ENCODE assay signal across 8 cellular contexts in the genomic region with DNA sequence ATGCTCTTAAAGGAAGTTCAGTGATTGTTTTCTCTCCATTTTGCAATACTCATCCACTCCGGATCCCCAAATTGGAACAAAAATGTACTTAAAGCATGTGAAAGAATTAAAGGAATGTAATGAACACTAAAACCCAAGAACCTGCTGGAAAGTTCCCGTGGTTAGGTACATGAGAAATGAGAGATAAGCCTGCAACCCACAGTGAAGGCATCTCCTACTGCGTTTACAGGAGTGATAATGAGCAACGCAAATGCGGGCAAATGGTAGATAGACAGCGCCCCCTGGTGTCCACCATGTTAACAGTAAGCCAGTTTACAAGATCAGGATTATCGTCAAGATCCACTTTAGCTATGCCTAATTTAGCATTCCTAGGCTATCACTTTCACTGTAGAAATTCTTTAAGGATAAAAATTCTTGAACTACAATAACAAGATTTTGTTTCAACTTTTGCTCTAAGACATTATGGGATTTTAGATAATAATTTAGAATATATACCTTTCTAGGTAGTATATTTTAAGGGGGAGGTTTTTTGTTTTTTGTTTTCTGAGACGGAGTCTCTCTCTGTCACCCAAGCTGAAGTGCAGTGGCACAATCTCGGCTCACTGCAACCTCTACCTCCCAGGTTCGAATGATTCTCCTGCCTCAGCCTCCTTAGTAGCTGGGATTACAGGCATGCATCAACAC. TPM values are rescaled to one million over a fixed set of nuclear protein-coding genes. Genes with fewer than 3 reads are reported as not detected.
DNase-seq lines count a peak whose midpoint lies in the region; ATAC-seq and TF ChIP-seq lines count a peak whose summit lies in the region.

No MANE protein-coding gene starts in this region.

- no peak overlapping the region for H3K27ac ChIP-seq in fibroblast of lung (ENCODE audit: insufficient read depth, low read length)
- no peak overlapping the region for H3K27ac ChIP-seq in neural cell (ENCODE audit: low read length)

- H3K4me2 ChIP-seq in fibroblast of lung (ENCODE audit: extremely low read depth, insufficient read depth, low read length) (no peak overlapping the region), neural cell (ENCODE audit: low read length) (no peak overlapping the region)

- TF ChIP-seq CTCF in BE2C (IDR thresholded peaks at IDR 0.05; ENCODE audit: low read depth, low read length) (peak; percentile 90), fibroblast of lung (conservative IDR thresholded peaks at IDR 0.05 in 1 of 2, IDR thresholded peaks at IDR 0.05 in 1 of 2; ENCODE audit: low read depth in 1 of 2, low read length in 2 of 2) (peak; percentile 85), neural cell (IDR thresholded peaks at IDR 0.05; ENCODE audit: poor library complexity, severe bottlenecking) (peak; percentile 91)

- no peaks in the 10 kb centered on the region; the same call in 1 of the 2 replicates for H3K36me3 ChIP-seq in BE2C
- H3K36me3 ChIP-seq in fibroblast of lung (ENCODE audit: control insufficient read depth, insufficient read depth, low read length): peaks cover 6% of the 10 kb centered on the region
- H3K36me3 ChIP-seq in neural cell (ENCODE audit: insufficient read depth, low read length): no peaks in the 10 kb centered on the region

- no peaks in the 10 kb centered on the region for H3K9me3 ChIP-seq in BE2C
- H3K9me3 ChIP-seq in fibroblast of lung (ENCODE audit: control insufficient read depth, insufficient read depth, low read depth, low read length): no peaks in the 10 kb centered on the region
- no peaks in the 10 kb centered on the region for H3K9me3 ChIP-seq in neural cell (ENCODE audit: low read length)

- peak; percentile 50 for ATAC-seq in GM19467 (IDR thresholded peaks at IDR 0.05; ENCODE audit: unreplicated experiment)
- peak; percentile 90 for ATAC-seq in stimulated activated naive CD8-positive, alpha-beta T cell treated with anti-CD3 and anti-CD28 coated beads, Interleukin-15, Interleukin-2, amounts not matched to agents 100 U/mL and 50 U/mL, for 24 hours

- H3K4me3 ChIP-seq in BE2C (ENCODE audit: low read depth, low read length): no peak overlapping the region
- no peak overlapping the region for H3K4me3 ChIP-seq in fibroblast of lung (replicated peaks in 1 of 4; ENCODE audit: control extremely low read depth in 1 of 4, insufficient read depth in 1 of 4, low read depth in 3 of 4, low read length in 4 of 4)
- no peak overlapping the region for H3K4me3 ChIP-seq in neural cell (ENCODE audit: low read length)

- H3K4me1 ChIP-seq in BE2C (no peaks in the 10 kb centered on the region; the same call in none of the 2 replicates), fibroblast of lung (ENCODE audit: control insufficient read depth, extremely low read depth, insufficient read depth, low read length) (peaks cover 9% of the 10 kb centered on the region)

- TF ChIP-seq EP300 in neural cell (conservative IDR thresholded peaks at IDR 0.05; ENCODE audit: poor library complexity, severe bottlenecking): no peak

- TF ChIP-seq RAD21 in neural cell (conservative IDR thresholded peaks at IDR 0.05): peak; percentile 90

- DNase-seq in BE2C: peak; percentile 86
- peak; percentile 79 for DNase-seq in LoVo (ENCODE audit: low spot score)
- DNase-seq in RKO (ENCODE audit: low spot score): peak; percentile 83
- peak; percentile 87 to 89 for DNase-seq in activated T-cell treated with anti-CD3 and anti-CD28 coated beads, Interleukin-2, amount 50 U/mL, for 48 hours
- DNase-seq in fibroblast of lung (ENCODE audit: low read depth in 2 of 2): peak; percentile 87 to 90
- DNase-seq in stimulated activated naive CD8-positive, alpha-beta T cell treated with anti-CD3 and anti-CD28 coated beads, Interleukin-15, Interleukin-2, amounts not matched to agents 100 U/mL and 50 U/mL, for 24 hours: peak; percentile 89

- no peaks in the 10 kb centered on the region for H3F3A ChIP-seq in neural cell (ENCODE audit: insufficient read depth, low read length, poor library complexity, severe bottlenecking)

- H3K79me2 ChIP-seq in fibroblast of lung (ENCODE audit: control insufficient read depth, insufficient read depth, low read length) (no peaks in the 10 kb centered on the region), neural cell (replicated peaks; ENCODE audit: insufficient read depth, low read length) (no peaks in the 10 kb centered on the region)

- no peaks in the 10 kb centered on the region for H3K9me2 ChIP-seq in neural cell (ENCODE audit: insufficient read depth, low read length)

- H2AFZ ChIP-seq in fibroblast of lung (ENCODE audit: low read length) (no peak overlapping the region), neural cell (ENCODE audit: low read depth, low read length) (no peak overlapping the region)

- H3K9ac ChIP-seq in fibroblast of lung (ENCODE audit: insufficient read depth, low read length) (no peak overlapping the region), neural cell (ENCODE audit: low read length) (no peak overlapping the region)

- H3K27me3 ChIP-seq in BE2C: no peaks in the 10 kb centered on the region
- no peaks in the 10 kb centered on the region for H3K27me3 ChIP-seq in fibroblast of lung (ENCODE audit: control insufficient read depth, insufficient read depth, low read length)
- no peaks in the 10 kb centered on the region for H3K27me3 ChIP-seq in neural cell (ENCODE audit: insufficient read depth, low read depth, low read length)

- H4K20me1 ChIP-seq in fibroblast of lung (ENCODE audit: control insufficient read depth, extremely low read depth, insufficient read depth, low read length) (peaks cover 2% of the 10 kb centered on the region), neural cell (ENCODE audit: insufficient read depth) (no peaks in the 10 kb centered on the region)

TF ChIP-seq in neural cell, 6 proteins besides CTCF, POLR2A, EP300 and RAD21:
- TF ChIP-seq SMC3 (conservative IDR thresholded peaks at IDR 0.05; ENCODE audit: poor library complexity): peak; percentile 90
- TF ChIP-seq POLR2AphosphoS5 (IDR thresholded peaks at IDR 0.05): no peak

RNA-seq across cellular contexts. Expression of gene ALG9, which starts 29.9 kb away (rescaled TPM):
- polyA plus RNA-seq in BE2C (2012; ENCODE audit: insufficient read depth, insufficient read length, low read depth): 29.1 TPM
- 26.5 and 30.9 TPM in 2 replicates for total RNA-seq in fibroblast of lung
- polyA plus RNA-seq in fibroblast of lung: 33.4 and 43.8 TPM in 2 replicates
- polyA plus RNA-seq in fibroblast of lung (2012): 24.0 and 29.0 TPM in 2 replicates
- 41.0 and 47.9 TPM in 2 replicates for polyA minus RNA-seq in fibroblast of lung (ENCODE audit: low replicate concordance)
- polyA plus RNA-seq in neural cell: 82.0 and 92.1 TPM in 2 replicates
- polyA minus RNA-seq in neural cell: 142 and 148 TPM in 2 replicates

RNA-seq across cellular contexts. Expression of gene FDXACB1, which starts 37.5 kb away (rescaled TPM):
- 5.7 TPM for polyA plus RNA-seq in BE2C (2012; ENCODE audit: insufficient read depth, insufficient read length, low read depth)
- 1.8 and 2.6 TPM in 2 replicates for total RNA-seq in fibroblast of lung
- 1.7 and 3.4 TPM in 2 replicates for polyA plus RNA-seq in fibroblast of lung
- polyA plus RNA-seq in fibroblast of lung (2012): 0.96 and 2.0 TPM in 2 replicates
- 0.90 and 1.5 TPM in 2 replicates for polyA minus RNA-seq in fibroblast of lung (ENCODE audit: low replicate concordance)
- polyA plus RNA-seq in neural cell: 3.0 and 3.1 TPM in 2 replicates
- 4.9 and 6.4 TPM in 2 replicates for polyA minus RNA-seq in neural cell

RNA-seq across cellular contexts. Expression of gene CFAP68, which starts 37.8 kb away (rescaled TPM):
- polyA plus RNA-seq in BE2C (2012; ENCODE audit: insufficient read depth, insufficient read length, low read depth): 24.8 TPM
- 16.9 and 19.3 TPM in 2 replicates for total RNA-seq in fibroblast of lung
- polyA plus RNA-seq in fibroblast of lung (21.1 and 23.0 TPM in 2 replicates), neural cell (22.0 and 28.1 TPM in 2 replicates)
- polyA plus RNA-seq in fibroblast of lung (2012): 23.7 and 28.0 TPM in 2 replicates
- polyA minus RNA-seq in fibroblast of lung (ENCODE audit: low replicate concordance) (2.7 TPM in 1 of 2 replicates, not detected in the other), neural cell (8.1 and 10.7 TPM in 2 replicates)
